Comparison of ENCODE assay signal across 8 cellular contexts in genomic region chr16:3158498-3159314, GRCh38. TPM values are rescaled to one million over a fixed set of nuclear protein-coding genes. Genes with fewer than 3 reads are reported as not detected.
DNase-seq lines count a peak whose midpoint lies in the region; ATAC-seq, FAIRE-seq and TF ChIP-seq lines count a peak whose summit lies in the region.

No MANE protein-coding gene starts in this region.

- peak overlapping the region; percentile 89 to 99 for H3K4me2 ChIP-seq in H1 (ENCODE audit: insufficient read depth in 1 of 2, low read depth in 2 of 2, low read length in 2 of 2)

- TF ChIP-seq RAD21 in H1 (IDR thresholded peaks at IDR 0.05 in 1 of 2, conservative IDR thresholded peaks at IDR 0.05 in 1 of 2; ENCODE audit: low read depth in 2 of 2, low read length in 2 of 2), result no peak

- no peak overlapping the region for H2AK5ac ChIP-seq in H1 (ENCODE audit: low read depth, low read length)

- H3K56ac ChIP-seq in H1 (replicated peaks; ENCODE audit: insufficient read length, low read depth, low read length), result peak overlapping the region; percentile 16

- WGBS in H1 (ENCODE audit: extremely low coverage in 1 of 2, insufficient coverage in 1 of 2, insufficient read length in 1 of 2, insufficient replicate concordance in 2 of 2, low coverage in 1 of 2, low lambda C conversion rate in 2 of 2, missing lambda C conversion rate in 1 of 2), 2 experiments, result 2% methylated on average over 53 of the region's 72 CpGs; no CpG with 5 or more reads in 1 of the 2 experiments

- peak; percentile 96 for DNase-seq in NK-92 treated with Interleukin-12 subunit alpha and Interleukin-12 subunit beta, amount 100 ng/mL, for 24 hours (lab: John Stamatoyannopoulos, UW)
- peak; percentile 75 to 87 (median 85) for DNase-seq in activated CD8-positive, alpha-beta memory T cell treated with anti-CD3 and anti-CD28 coated beads for 48 hours (ENCODE audit: low read depth in 2 of 3, low spot score in 2 of 3)
- peak in 1 of 2 experiments; percentile 84 for DNase-seq in H1 (ENCODE audit: low read depth in 1 of 2, low spot score in 2 of 2)
- DNase-seq in mesenteric fat pad (ENCODE audit: low spot score), result peak; percentile 95
- DNase-seq in stimulated activated CD8-positive, alpha-beta memory T cell treated with anti-CD3 and anti-CD28 coated beads, Interleukin-15, amount 100 ng/mL, for 24 hours (ENCODE audit: low read depth), result peak; percentile 70

- peak overlapping the region; percentile 67 for H2AFZ ChIP-seq in H1 (ENCODE audit: low read length)

- peak overlapping the region; percentile 84; the same call in 1 of the 2 replicates for H2BK5ac ChIP-seq in H1 (ENCODE audit: low read depth, low read length)

- no peaks in the 10 kb centered on the region for H3K79me1 ChIP-seq in H1 (ENCODE audit: low read depth, low read length)

- no peak overlapping the region for H3K4ac ChIP-seq in H1 (replicated peaks; ENCODE audit: insufficient read length, low read depth, low read length)

- peak overlapping the region; percentile 93 for H3K18ac ChIP-seq in H1 (ENCODE audit: extremely low read depth, low read length)

- H2BK120ac ChIP-seq in H1 (replicated peaks; ENCODE audit: low read depth, low read length), result no peak overlapping the region

- no peak overlapping the region for H3K23ac ChIP-seq in H1 (ENCODE audit: insufficient read length)

- peak overlapping the region; percentile 80; the same call in 1 of the 2 replicates for H2BK12ac ChIP-seq in H1 (ENCODE audit: low read depth, low read length)

- no peak overlapping the region for H3K27ac ChIP-seq in H1 (ENCODE audit: low read depth, low read length)

- no peak overlapping the region for H2BK15ac ChIP-seq in H1 (ENCODE audit: low read length)

- H3K27me3 ChIP-seq in H1 (replicated peaks in 1 of 4; ENCODE audit: control insufficient read depth in 3 of 4, extremely low read depth in 1 of 4, insufficient read depth in 3 of 4, low read length in 3 of 4), result peaks cover 0 to 10% (median 7%) of the 10 kb centered on the region in 4 experiments; a peak in 5 of 7 replicates

- peaks cover 0 to 7% (median 4%) of the 10 kb centered on the region in 4 experiments; a peak in 3 of 7 replicates for H3K4me1 ChIP-seq in H1 (replicated peaks in 1 of 4; ENCODE audit: control insufficient read depth in 3 of 4, insufficient read depth in 4 of 4, low read length in 3 of 4)

- peaks cover 13% of the 10 kb centered on the region for H3K23me2 ChIP-seq in H1 (ENCODE audit: low read depth, low read length)

- H3K79me2 ChIP-seq in H1 (ENCODE audit: control insufficient read depth in 1 of 2, insufficient read depth in 2 of 2, low read length in 2 of 2), result no peaks in the 10 kb centered on the region

- H3K36me3 ChIP-seq in H1 (ENCODE audit: control insufficient read depth in 2 of 4, insufficient read depth in 4 of 4, low read length in 3 of 4), result no peaks in the 10 kb centered on the region

- TF ChIP-seq CTCF in GM12875 (IDR thresholded peaks at IDR 0.05; ENCODE audit: borderline replicate concordance, insufficient read depth, low read depth, low read length) (no peak), H1 (IDR thresholded peaks at IDR 0.05; ENCODE audit: control extremely low read depth in 1 of 3, insufficient read depth in 1 of 3, low read depth in 1 of 3, low read length in 3 of 3) (no peak)

- TF ChIP-seq EP300 in H1 (IDR thresholded peaks at IDR 0.05; ENCODE audit: borderline replicate concordance in 1 of 2, low read depth in 2 of 2, low read length in 2 of 2), result 0 out of 3 replicates have a peak, but pooled peaks of 1 of the 2 experiments have one; percentile 5

- peaks cover 0 to 2% of the 10 kb centered on the region in 2 experiments for H4K20me1 ChIP-seq in H1 (replicated peaks in 1 of 2; ENCODE audit: control insufficient read depth in 1 of 2, insufficient read depth in 2 of 2, low read length in 2 of 2)

- 0 out of 3 replicates have a peak, but pooled peaks of 1 of the 2 experiments have one; percentile 18 for TF ChIP-seq POLR2A in H1 (IDR thresholded peaks at IDR 0.05; ENCODE audit: control extremely low read depth in 1 of 2, low read depth in 2 of 2, low read length in 2 of 2)

- H3K9ac ChIP-seq in H1 (replicated peaks in 1 of 4; ENCODE audit: extremely low read depth in 1 of 4, low read depth in 3 of 4, low read length in 3 of 4), result peak overlapping the region in 3 of 4 experiments; percentile 60 to 80 (median 62); a peak in 6 of 7 replicates

- H3K4me3 ChIP-seq in GM12875 (ENCODE audit: low read depth, low read length), result peak overlapping the region; percentile 76
- peak overlapping the region; percentile 65 to 92 (median 76) for H3K4me3 ChIP-seq in H1 (ENCODE audit: extremely low read depth in 1 of 4, insufficient read depth in 2 of 4, low read depth in 3 of 4, low read length in 4 of 4)

- POLR2A ChIA-PET in H1 (lab: Charles Lee; ENCODE audit: partially characterized antibody), result interaction anchor here (1.0 to 2.9 kb wide), 8 partner anchors 10 to 30 kb away, joined by 3 to 20 read pairs (median 4); partner anchors contain the start of gene ZNF213

- H2BK20ac ChIP-seq in H1 (ENCODE audit: low read length), result no peak overlapping the region

- no peaks in the 10 kb centered on the region; a peak in 1 of 4 replicates for H3K9me3 ChIP-seq in H1 (ENCODE audit: insufficient read depth in 2 of 2, low read depth in 1 of 2, low read length in 1 of 2)

- H4K8ac ChIP-seq in H1 (ENCODE audit: extremely low read depth, insufficient read depth, low read length), result peak overlapping the region; percentile 77

- H3K14ac ChIP-seq in H1 (ENCODE audit: insufficient read length), result no peak overlapping the region

- no peak overlapping the region for H4K5ac ChIP-seq in H1 (ENCODE audit: insufficient read length, low read depth, low read length)

- peak; percentile 48 for ATAC-seq in HG03135 (IDR thresholded peaks at IDR 0.05; ENCODE audit: unreplicated experiment)
- ATAC-seq in GM18519 (IDR thresholded peaks at IDR 0.05; ENCODE audit: low FRiP score, unreplicated experiment), result no peak

- CTCF ChIA-PET in H1 (lab: Charles Lee; ENCODE audit: partially characterized antibody), result interaction anchor here (0.6 to 3.7 kb wide), 13 partner anchors 8 to 131 kb away, joined by 3 to 14 read pairs (median 4); partner anchors contain the start of gene OR1F1

- no peak overlapping the region for H4K91ac ChIP-seq in H1 (replicated peaks; ENCODE audit: insufficient read length, low read length)

- no peak for FAIRE-seq in H1 (lab: Jason Lieb, UNC)

TF ChIP-seq in H1, 55 proteins besides CTCF, POLR2A, EP300 and RAD21 (continues in another document):
- no peak for TF ChIP-seq ATF3 (IDR thresholded peaks at IDR 0.05; ENCODE audit: insufficient read depth, low read depth, low read length)
- TF ChIP-seq RNF2 (IDR thresholded peaks at IDR 0.05; ENCODE audit: borderline replicate concordance, low read depth, low read length, missing control alignments, poor library complexity, severe bottlenecking), result no peak
- no peak for TF ChIP-seq SP4 (IDR thresholded peaks at IDR 0.05; ENCODE audit: low read length)
- TF ChIP-seq SIRT6 (IDR thresholded peaks at IDR 0.05; ENCODE audit: low read length), result no peak

RNA-seq across cellular contexts. Expression of gene ZNF213, which starts 23.9 kb away (rescaled TPM):
- 6.9 and 7.3 TPM in 2 replicates for total RNA-seq in H1 (2021; fragmentation: NEBNext Ultra II Directional; extraction: Animal tissue kit (Norgen Biotek cat#: 25700))
- polyA plus RNA-seq in H1 (2011; rRNA removed), result 1.6 and 3.8 TPM in 2 replicates
- 1.6 TPM for polyA plus RNA-seq in H1 (2011; cell fraction: cytosol; rRNA removed)
- 3.9 TPM for polyA plus RNA-seq in H1 (2011; cell fraction: nucleus; rRNA removed)
- polyA plus RNA-seq in H1 (2012, experiment 1 of 2), result 6.0 to 8.4 TPM (median 8.4 TPM) in 4 replicates
- polyA plus RNA-seq in H1 (2012, experiment 2 of 2), result 7.1 TPM
- polyA plus RNA-seq in H1 (2013, experiment 1 of 2), result 6.2 TPM
- polyA plus RNA-seq in H1 (2013, experiment 2 of 2), result 6.1 TPM
- 1.2 and 1.4 TPM in 2 replicates for polyA minus RNA-seq in H1 (2011; rRNA and poly(A)+ RNA removed)
- 4.2 TPM for polyA minus RNA-seq in H1 (2011; cell fraction: cytosol; rRNA and poly(A)+ RNA removed)
- 3.9 TPM for polyA minus RNA-seq in H1 (2011; cell fraction: nucleus; rRNA and poly(A)+ RNA removed)
- 6.0 TPM for total RNA-seq in mesenteric fat pad

RNA-seq across cellular contexts. Expression of gene OR1F1, which starts 29.3 kb away (rescaled TPM):
- total RNA-seq in H1 (2021; fragmentation: NEBNext Ultra II Directional; extraction: Animal tissue kit (Norgen Biotek cat#: 25700)), result 0.48 and 0.52 TPM in 2 replicates
- polyA plus RNA-seq in H1 (2011; rRNA removed), result 0.93 and 1.2 TPM in 2 replicates
- polyA plus RNA-seq in H1 (2011; cell fraction: cytosol; rRNA removed), result 0.40 TPM
- 0.87 TPM for polyA plus RNA-seq in H1 (2011; cell fraction: nucleus; rRNA removed)
- 0.40 to 0.48 TPM (median 0.42 TPM) in 3 of 4 replicates, not detected in the other for polyA plus RNA-seq in H1 (2012, experiment 1 of 2)
- polyA plus RNA-seq in H1 (2012, experiment 2 of 2), result not detected
- polyA plus RNA-seq in H1 (2013, experiment 1 of 2), result 0.41 TPM
- polyA plus RNA-seq in H1 (2013, experiment 2 of 2), result 0.35 TPM
- polyA minus RNA-seq in H1 (2011; rRNA and poly(A)+ RNA removed), result 0.82 and 2.6 TPM in 2 replicates
- polyA minus RNA-seq in H1 (2011; cell fraction: cytosol; rRNA and poly(A)+ RNA removed), result not detected
- not detected for polyA minus RNA-seq in H1 (2011; cell fraction: nucleus; rRNA and poly(A)+ RNA removed)
- total RNA-seq in mesenteric fat pad, result not detected

RNA-seq across cellular contexts. Expression of gene ZNF205, which starts 46.3 kb away (rescaled TPM):
- total RNA-seq in H1 (2021; fragmentation: NEBNext Ultra II Directional; extraction: Animal tissue kit (Norgen Biotek cat#: 25700)), result 17.0 and 19.1 TPM in 2 replicates
- polyA plus RNA-seq in H1 (2011; rRNA removed), result 19.9 and 28.5 TPM in 2 replicates
- polyA plus RNA-seq in H1 (2011; cell fraction: cytosol; rRNA removed), result 26.2 TPM
- 23.3 TPM for polyA plus RNA-seq in H1 (2011; cell fraction: nucleus; rRNA removed)
- 10.8 to 18.0 TPM (median 16.3 TPM) in 4 replicates for polyA plus RNA-seq in H1 (2012, experiment 1 of 2)
- 13.8 TPM for polyA plus RNA-seq in H1 (2012, experiment 2 of 2)
- 9.9 TPM for polyA plus RNA-seq in H1 (2013, experiment 1 of 2)
- polyA plus RNA-seq in H1 (2013, experiment 2 of 2), result 10.4 TPM
- 4.6 and 7.3 TPM in 2 replicates for polyA minus RNA-seq in H1 (2011; rRNA and poly(A)+ RNA removed)
- 15.5 TPM for polyA minus RNA-seq in H1 (2011; cell fraction: cytosol; rRNA and poly(A)+ RNA removed)
- 9.2 TPM for polyA minus RNA-seq in H1 (2011; cell fraction: nucleus; rRNA and poly(A)+ RNA removed)
- total RNA-seq in mesenteric fat pad, result 6.1 TPM

RNA-seq across cellular contexts. Expression of gene ZSCAN10, which starts 59.6 kb away (rescaled TPM):
- 195 and 209 TPM in 2 replicates for total RNA-seq in H1 (2021; fragmentation: NEBNext Ultra II Directional; extraction: Animal tissue kit (Norgen Biotek cat#: 25700))
- 314 and 488 TPM in 2 replicates for polyA plus RNA-seq in H1 (2011; rRNA removed)
- polyA plus RNA-seq in H1 (2011; cell fraction: cytosol; rRNA removed), result 301 TPM
- 563 TPM for polyA plus RNA-seq in H1 (2011; cell fraction: nucleus; rRNA removed)
- 98.9 to 176 TPM (median 156 TPM) in 4 replicates for polyA plus RNA-seq in H1 (2012, experiment 1 of 2)
- 133 TPM for polyA plus RNA-seq in H1 (2012, experiment 2 of 2)
- polyA plus RNA-seq in H1 (2013, experiment 1 of 2), result 170 TPM
- 151 TPM for polyA plus RNA-seq in H1 (2013, experiment 2 of 2)
- polyA minus RNA-seq in H1 (2011; rRNA and poly(A)+ RNA removed), result 24.5 and 37.6 TPM in 2 replicates
- 133 TPM for polyA minus RNA-seq in H1 (2011; cell fraction: cytosol; rRNA and poly(A)+ RNA removed)
- 97.3 TPM for polyA minus RNA-seq in H1 (2011; cell fraction: nucleus; rRNA and poly(A)+ RNA removed)
- not detected for total RNA-seq in mesenteric fat pad
